11 cellular contexts compared by ENCODE assay signal in genomic region chr6:41723936-41724637, GRCh38. TPM values are rescaled to one million over a fixed set of nuclear protein-coding genes. Genes with fewer than 3 reads are reported as not detected.
DNase-seq lines count a peak whose midpoint lies in the region; ATAC-seq, FAIRE-seq and TF ChIP-seq lines count a peak whose summit lies in the region.
"Had no signal": no experiment of that assay in that cellular context is flagged by ENCODE, and none has a peak within 500 bp of the region (broad histone marks: within the 10 kb centered on the region; RNA-seq: fewer than 3 reads in every experiment).

No MANE protein-coding gene starts in this region.

- H3K36me3 ChIP-seq in left ventricle myocardium inferior (no peaks in the 10 kb centered on the region), GM12878 (ENCODE audit: control insufficient read depth in 2 of 2, insufficient read depth in 2 of 2, low read length in 1 of 2) (peaks cover 2 to 4% of the 10 kb centered on the region in 2 experiments; a peak in 2 of 4 replicates), mesenchymal stem cell (ENCODE audit: control insufficient read depth in 1 of 2, insufficient read depth in 2 of 2, low read depth in 1 of 2, low read length in 2 of 2) (peaks cover 0 to 20% of the 10 kb centered on the region in 2 experiments), vagina (no peaks in the 10 kb centered on the region)

- H3K14ac ChIP-seq in mesenchymal stem cell (ENCODE audit: low read length in 2 of 2), result peak overlapping the region in 1 of 2 experiments; percentile 89

- peaks cover 100% of the 10 kb centered on the region for H3K79me2 ChIP-seq in GM12878 (ENCODE audit: control insufficient read depth, insufficient read depth, low read length)

- TF ChIP-seq CTCF in left ventricle myocardium inferior (IDR thresholded peaks at IDR 0.05; ENCODE audit: borderline replicate concordance) (no peak), GM12878 (IDR thresholded peaks at IDR 0.05 in 2 of 3, conservative IDR thresholded peaks at IDR 0.05 in 1 of 3; ENCODE audit: control insufficient read depth in 2 of 3, extremely low read depth in 1 of 3, insufficient read depth in 1 of 3, low read depth in 3 of 3, low read length in 3 of 3) (no peak), vagina (IDR thresholded peaks at IDR 0.05) (no peak)

- no peaks in the 10 kb centered on the region for H3K36me3 Mint-ChIP-seq in naive thymus-derived CD8-positive, alpha-beta T cell

- peak overlapping the region; percentile 58 for H2BK5ac ChIP-seq in mesenchymal stem cell (ENCODE audit: low read depth, low read length, poor library complexity, severe bottlenecking)

- H4K20me1 ChIP-seq in GM12878 (ENCODE audit: control insufficient read depth, insufficient read depth), result peaks cover 2% of the 10 kb centered on the region; the same call in 1 of the 2 replicates

- no peak for TF ChIP-seq RAD21 in GM12878 (IDR thresholded peaks at IDR 0.05; ENCODE audit: insufficient read depth, low read depth, low read length)

- peak overlapping the region; percentile 95 to 98 for H3K18ac ChIP-seq in mesenchymal stem cell (ENCODE audit: low read depth in 1 of 2, low read length in 2 of 2)

- in situ Hi-C loops in GM12878 (cut with MboI), result no loop called here

- peak overlapping the region; percentile 93 for H4K91ac ChIP-seq in mesenchymal stem cell (ENCODE audit: low read length)

- H3K4me2 ChIP-seq in GM12878 (ENCODE audit: control insufficient read depth, insufficient read depth) (peak overlapping the region; percentile 99), mesenchymal stem cell (ENCODE audit: low read length, poor library complexity, severe bottlenecking) (peak overlapping the region; percentile 14)

- intact Hi-C loops in left ventricle myocardium inferior (cut with micrococcal nuclease) (no loop called here), Right ventricle myocardium inferior (cut with DNase I) (no loop called here), GM12878 (cut with micrococcal nuclease; ENCODE audit: unreplicated experiment) (loop anchor here (1.0 to 2.0 kb wide), 3 partner anchors 9 to 17 kb away; no protein-coding TSS in a partner anchor), vagina (cut with DNase I) (no loop called here)

- H2BK12ac ChIP-seq in mesenchymal stem cell (ENCODE audit: low read length in 2 of 2), result peak overlapping the region; percentile 93 to 97

- no peak for TF ChIP-seq EP300 in GM12878 (IDR thresholded peaks at IDR 0.05; ENCODE audit: borderline replicate concordance in 1 of 2, control insufficient read depth in 1 of 2, low read depth in 2 of 2, low read length in 2 of 2)

- peaks cover 11 to 90% (median 21%) of the 10 kb centered on the region in 4 donors for H3K4me1 Mint-ChIP-seq in naive thymus-derived CD8-positive, alpha-beta T cell

- POLR2A ChIA-PET in GM12878 (lab: Charles Lee), result interaction anchor here (0.5 to 13.0 kb wide), 5 partner anchors 7 to 390 kb away, joined by 7 to 293 read pairs (median 24); partner anchors contain the start of gene TFEB
- POLR2A ChIA-PET in naive thymus-derived CD8-positive, alpha-beta T cell (lab: Charles Lee), result interaction anchor here (0.6 to 1.4 kb wide), 2 partner anchors 10 to 188 kb away, joined by 3 to 5 read pairs; no protein-coding TSS in a partner anchor

- SMC1A ChIA-PET in GM12878 (lab: Charles Lee; ENCODE audit: uncharacterized antibody, unreplicated experiment), result interaction anchor here (1.2 to 6.4 kb wide), 6 partner anchors 7 to 390 kb away, joined by 3 to 101 read pairs (median 8); no protein-coding TSS in a partner anchor

- no peak for ATAC-seq in Right ventricle myocardium inferior
- peak; percentile 6 for ATAC-seq in GM12878
- ATAC-seq in GM19463 (IDR thresholded peaks at IDR 0.05; ENCODE audit: unreplicated experiment), result no peak
- ATAC-seq in naive thymus-derived CD8-positive, alpha-beta T cell, result no peak

- no peaks in the 10 kb centered on the region for H3K9me3 Mint-ChIP-seq in naive thymus-derived CD8-positive, alpha-beta T cell
- H3K9me3 Mint-ChIP-seq: activated CD4-positive, alpha-beta T cell treated with anti-CD3 and anti-CD28 coated beads, Interleukin-2, amount 10 ng/mL, durations not matched to agents 7 days and 5 days had no signal

- peak overlapping the region; percentile 96 for H2BK120ac ChIP-seq in mesenchymal stem cell (ENCODE audit: low read depth, low read length)

- peak overlapping the region; percentile 98 for H2BK15ac ChIP-seq in mesenchymal stem cell (ENCODE audit: low read depth, poor library complexity, severe bottlenecking)

- H2AFZ ChIP-seq in GM12878 (ENCODE audit: control insufficient read depth, low read depth, low read length), result no peak overlapping the region; the same call in 1 of the 2 replicates
- H2AFZ ChIP-seq in mesenchymal stem cell (ENCODE audit: low read depth, low read length), result no peak overlapping the region

- H3K4me1 ChIP-seq in left ventricle myocardium inferior, result peaks cover 100% of the 10 kb centered on the region
- H3K4me1 ChIP-seq in GM12878 (ENCODE audit: control insufficient read depth, insufficient read depth, low read length), result peaks cover 76% of the 10 kb centered on the region
- H3K4me1 ChIP-seq in mesenchymal stem cell (ENCODE audit: control insufficient read depth, insufficient read depth, low read depth, low read length), result peaks cover 56% of the 10 kb centered on the region
- H3K4me1 ChIP-seq in vagina, result peaks cover 55% of the 10 kb centered on the region

- TF ChIP-seq POLR2A in GM12878 (IDR thresholded peaks at IDR 0.05; ENCODE audit: low read depth, low read length), result no peak
- TF ChIP-seq POLR2A in vagina (IDR thresholded peaks at IDR 0.05), result no peak

- H3K27me3 Mint-ChIP-seq in naive thymus-derived CD8-positive, alpha-beta T cell, result no peaks in the 10 kb centered on the region
- H3K27me3 Mint-ChIP-seq: activated CD4-positive, alpha-beta T cell treated with anti-CD3 and anti-CD28 coated beads, Interleukin-2, amount 10 ng/mL, durations not matched to agents 7 days and 5 days had no signal

- H3K23ac ChIP-seq in mesenchymal stem cell (ENCODE audit: low read length in 2 of 2), result no peak overlapping the region

- peaks cover 46% of the 10 kb centered on the region for H3K79me1 ChIP-seq in mesenchymal stem cell (replicated peaks; ENCODE audit: low read length, poor library complexity, severe bottlenecking)

- peak overlapping the region; percentile 98 for H4K8ac ChIP-seq in mesenchymal stem cell (ENCODE audit: low read length)

- H3K27me3 ChIP-seq in left ventricle myocardium inferior (ENCODE audit: low read depth) (no peaks in the 10 kb centered on the region), GM12878 (replicated peaks in 1 of 2; ENCODE audit: control insufficient read depth in 2 of 2, insufficient read depth in 2 of 2, low read length in 1 of 2) (no peaks in the 10 kb centered on the region), mesenchymal stem cell (ENCODE audit: control insufficient read depth in 1 of 2, insufficient read depth in 1 of 2, low read length in 2 of 2) (no peaks in the 10 kb centered on the region), vagina (no peaks in the 10 kb centered on the region)

- peak overlapping the region in 3 of 10 donors; percentile 34 to 78 (median 49) for H3K27ac Mint-ChIP-seq in naive thymus-derived CD8-positive, alpha-beta T cell
- H3K27ac Mint-ChIP-seq: activated CD4-positive, alpha-beta T cell treated with anti-CD3 and anti-CD28 coated beads, Interleukin-2, amount 10 ng/mL, durations not matched to agents 7 days and 5 days had no signal

- BruUV-seq in GM12878 (replicated peaks; lab: Mats Ljungman, UMichigan), result TSS peak; percentile 93

- H2AK5ac ChIP-seq in mesenchymal stem cell (ENCODE audit: low read length, severe bottlenecking), result peak overlapping the region; percentile 98

- peak overlapping the region in 3 of 10 donors; percentile 3 to 78 (median 18) for H3K4me3 Mint-ChIP-seq in naive thymus-derived CD8-positive, alpha-beta T cell
- H3K4me3 Mint-ChIP-seq: activated CD4-positive, alpha-beta T cell treated with anti-CD3 and anti-CD28 coated beads, Interleukin-2, amount 10 ng/mL, durations not matched to agents 7 days and 5 days had no signal

- no peak for DNase-seq in left ventricle myocardium inferior
- DNase-seq in Right ventricle myocardium inferior (ENCODE audit: missing footprints), result no peak
- no peak for DNase-seq in GM12878 (ENCODE audit: low read depth, low spot score)
- DNase-seq in mesenchymal stem cell, result no peak
- no peak for DNase-seq in vagina (ENCODE audit: extremely low spot score in 2 of 2)
- DNase-seq in stimulated activated naive CD4-positive, alpha-beta T cell (lab: John Stamatoyannopoulos, UW), result no peak
- DNase-seq in naive thymus-derived CD8-positive, alpha-beta T cell, result no peak
- DNase-seq: activated CD4-positive, alpha-beta T cell treated with anti-CD3 and anti-CD28 coated beads, Interleukin-2, amount 10 ng/mL, durations not matched to agents 7 days and 5 days; kidney glomerular epithelial cell; NCI-H446 treated with DMSO at 0.1 percent for 48 hours had no signal

- WGBS in GM12878 (ENCODE audit: insufficient coverage, insufficient replicate concordance, low lambda C conversion rate, missing lambda C conversion rate), result 0% methylated on average over 14 of the region's 14 CpGs
- WGBS in mesenchymal stem cell, result 94% methylated on average over 14 of the region's 14 CpGs

- peak overlapping the region; percentile 34 to 66 for H3K4ac ChIP-seq in mesenchymal stem cell (ENCODE audit: low read depth in 1 of 2, low read length in 2 of 2)

- H3K9me3 ChIP-seq in left ventricle myocardium inferior (replicated peaks) (no peaks in the 10 kb centered on the region), GM12878 (replicated peaks; ENCODE audit: control insufficient read depth, insufficient read depth, low read length) (no peaks in the 10 kb centered on the region), mesenchymal stem cell (ENCODE audit: control insufficient read depth, low read length) (no peaks in the 10 kb centered on the region), vagina (no peaks in the 10 kb centered on the region)

- H3K27ac ChIP-seq in left ventricle myocardium inferior (replicated peaks) (peak overlapping the region; percentile 85), GM12878 (ENCODE audit: control insufficient read depth, insufficient read depth) (peak overlapping the region; percentile 97), mesenchymal stem cell (ENCODE audit: low read length, poor library complexity, severe bottlenecking) (peak overlapping the region; percentile 85), vagina (peak overlapping the region; percentile 51)

- peak; percentile 49 for FAIRE-seq in GM12878 (lab: Jason Lieb, UNC)

- H3K4me3 ChIP-seq in left ventricle myocardium inferior (peak overlapping the region; percentile 43), GM12878 (peak overlapping the region; percentile 81), mesenchymal stem cell (ENCODE audit: insufficient read depth in 1 of 2, low read depth in 1 of 2, low read length in 2 of 2) (no peak overlapping the region), vagina (no peak overlapping the region)

- RAD21 ChIA-PET in GM12878 (lab: Charles Lee; ENCODE audit: unreplicated experiment), result interaction anchor here (0.9 to 14.4 kb wide), 7 partner anchors 7 to 277 kb away, joined by 3 to 300 read pairs (median 17); no protein-coding TSS in a partner anchor

- CTCF ChIA-PET in GM12878 (lab: Yijun Ruan, JAX), result interaction anchor here (0.7 to 6.9 kb wide), 7 partner anchors 9 to 499 kb away, joined by 3 to 84 read pairs (median 7); partner anchors contain the start of genes TAF8 and TFEB

- H3K9ac ChIP-seq in GM12878 (ENCODE audit: control insufficient read depth, insufficient read depth, low read length) (peak overlapping the region; percentile 91), mesenchymal stem cell (ENCODE audit: low read length) (no peak overlapping the region)

RNA-seq across cellular contexts. Expression of gene TFEB, which starts 11.3 kb away (rescaled TPM):
- 39.9 TPM for total RNA-seq in left ventricle myocardium inferior
- 39.5 TPM for total RNA-seq in Right ventricle myocardium inferior
- 91.8 and 108 TPM in 2 replicates for total RNA-seq in GM12878 (2013; cell fraction: nucleolus; rRNA removed)
- 95.7 and 97.9 TPM in 2 replicates for total RNA-seq in GM12878 (2014; rRNA removed)
- 30.7 and 31.4 TPM in 2 replicates for total RNA-seq in GM12878 (2014; rRNA removed; fragmentation: Illumina TruSeq; extraction: Trizol)
- 97.7 and 108 TPM in 2 replicates for total RNA-seq in GM12878 (2021)
- 42.6 TPM for polyA plus RNA-seq in GM12878 (2011; ENCODE audit: low read depth)
- polyA plus RNA-seq in GM12878 (2011; rRNA removed), result 22.8 and 62.1 TPM in 2 replicates
- 56.5 and 88.1 TPM in 2 replicates for polyA plus RNA-seq in GM12878 (2011; cell fraction: cytosol; rRNA removed)
- 83.6 and 85.7 TPM in 2 replicates for polyA plus RNA-seq in GM12878 (2011; cell fraction: nucleus; rRNA removed)
- polyA plus RNA-seq in GM12878 (2012), result 59.0 and 84.4 TPM in 2 replicates
- polyA plus RNA-seq in GM12878 (2014; fragmentation: Illumina TruSeq; extraction: Trizol), result 6.6 and 22.4 TPM in 2 replicates
- 1 to 10 TPM in 1 of 2 experiments, under 1 TPM in 1; 0.84 to 2.6 TPM for polyA plus RNA-seq in GM12878 (2014; fragmentation: Nextera tagmentation; extraction: Ambion mirVana)
- 107 and 133 TPM in 2 replicates for polyA plus RNA-seq in GM12878 (2014; rRNA removed)
- 10 to 100 TPM; 59.4 to 64.3 TPM for polyA plus RNA-seq in GM12878 (2016; fragmentation: Nextera tagmentation; extraction: Ambion mirVana)
- 46.4 and 70.0 TPM in 2 replicates for polyA minus RNA-seq in GM12878 (2011; rRNA and poly(A)+ RNA removed)
- 35.4 and 37.4 TPM in 2 replicates for polyA minus RNA-seq in GM12878 (2011; cell fraction: cytosol; rRNA and poly(A)+ RNA removed)
- 29.1 and 40.5 TPM in 2 replicates for polyA minus RNA-seq in GM12878 (2011; cell fraction: nucleus; rRNA and poly(A)+ RNA removed)
- 7.4 TPM for polyA plus RNA-seq in mesenchymal stem cell (2013, experiment 1 of 2)
- polyA plus RNA-seq in mesenchymal stem cell (2013, experiment 2 of 2), result 7.9 TPM
- 37.8 TPM for total RNA-seq in vagina
- 10 to 100 TPM in 1 of 2 experiments, 1 to 10 TPM in 1; 9.2 to 10.8 TPM for total RNA-seq in naive thymus-derived CD8-positive, alpha-beta T cell
- 1 to 10 TPM; 2.6 to 9.4 (median 6.1) TPM for polyA plus RNA-seq in naive thymus-derived CD8-positive, alpha-beta T cell

RNA-seq across cellular contexts. Expression of gene PGC, which starts 23.1 kb away (rescaled TPM):
- total RNA-seq in left ventricle myocardium inferior (not detected), Right ventricle myocardium inferior (not detected), GM12878 (2014; rRNA removed) (not detected in 2 replicates), GM12878 (2014; rRNA removed; fragmentation: Illumina TruSeq; extraction: Trizol) (not detected in 2 replicates), GM12878 (2021) (0.26 and 1.2 TPM in 2 replicates), vagina (3.4 TPM)
- total RNA-seq in GM12878 (2013; cell fraction: nucleolus; rRNA removed), result not detected in 2 replicates
- not detected for polyA plus RNA-seq in GM12878 (2011; ENCODE audit: low read depth)
- polyA plus RNA-seq in GM12878 (2011; rRNA removed) (not detected in 2 replicates), GM12878 (2014; fragmentation: Illumina TruSeq; extraction: Trizol) (not detected in 2 replicates), GM12878 (2014; fragmentation: Nextera tagmentation; extraction: Ambion mirVana) (not detected), GM12878 (2014; rRNA removed) (not detected in 2 replicates), GM12878 (2016; fragmentation: Nextera tagmentation; extraction: Ambion mirVana) (not detected)
- not detected in 2 replicates for polyA plus RNA-seq in GM12878 (2011; cell fraction: cytosol; rRNA removed)
- polyA plus RNA-seq in GM12878 (2011; cell fraction: nucleus; rRNA removed), result not detected in 2 replicates
- not detected in 2 replicates for polyA plus RNA-seq in GM12878 (2012)
- not detected in 2 replicates for polyA minus RNA-seq in GM12878 (2011; rRNA and poly(A)+ RNA removed)
- polyA minus RNA-seq in GM12878 (2011; cell fraction: cytosol; rRNA and poly(A)+ RNA removed), result not detected in 2 replicates
- polyA minus RNA-seq in GM12878 (2011; cell fraction: nucleus; rRNA and poly(A)+ RNA removed), result not detected in 2 replicates
- polyA plus RNA-seq in mesenchymal stem cell (2013, experiment 1 of 2), result not detected
- not detected for polyA plus RNA-seq in mesenchymal stem cell (2013, experiment 2 of 2)
- total RNA-seq in naive thymus-derived CD8-positive, alpha-beta T cell, result not detected
- polyA plus RNA-seq in naive thymus-derived CD8-positive, alpha-beta T cell, result not detected
- total RNA-seq: activated CD4-positive, alpha-beta T cell treated with anti-CD3 and anti-CD28 coated beads, Interleukin-2, amount 10 ng/mL, durations not matched to agents 7 days and 5 days had no signal

RNA-seq across cellular contexts. Expression of gene FRS3, which starts 55.6 kb away (rescaled TPM):
- total RNA-seq in left ventricle myocardium inferior, result 5.3 TPM
- total RNA-seq in Right ventricle myocardium inferior, result 5.1 TPM
- total RNA-seq in GM12878 (2013; cell fraction: nucleolus; rRNA removed), result 3.2 TPM in 2 replicates
- 1.4 and 2.1 TPM in 2 replicates for total RNA-seq in GM12878 (2014; rRNA removed)
- 1.3 TPM in 2 replicates for total RNA-seq in GM12878 (2014; rRNA removed; fragmentation: Illumina TruSeq; extraction: Trizol)
- 3.2 and 3.6 TPM in 2 replicates for total RNA-seq in GM12878 (2021)
- polyA plus RNA-seq in GM12878 (2011; ENCODE audit: low read depth), result 6.6 TPM
- 1.7 and 2.1 TPM in 2 replicates for polyA plus RNA-seq in GM12878 (2011; rRNA removed)
- polyA plus RNA-seq in GM12878 (2011; cell fraction: cytosol; rRNA removed), result 2.8 and 3.8 TPM in 2 replicates
- 6.8 and 8.2 TPM in 2 replicates for polyA plus RNA-seq in GM12878 (2011; cell fraction: nucleus; rRNA removed)
- polyA plus RNA-seq in GM12878 (2012), result 1.8 and 1.9 TPM in 2 replicates
- polyA plus RNA-seq in GM12878 (2014; fragmentation: Illumina TruSeq; extraction: Trizol), result 0.16 and 1.2 TPM in 2 replicates
- polyA plus RNA-seq in GM12878 (2014; fragmentation: Nextera tagmentation; extraction: Ambion mirVana), result under 1 TPM; 0.05 to 0.09 TPM
- 3.4 and 3.8 TPM in 2 replicates for polyA plus RNA-seq in GM12878 (2014; rRNA removed)
- 1 to 10 TPM; 1.4 to 2.7 TPM for polyA plus RNA-seq in GM12878 (2016; fragmentation: Nextera tagmentation; extraction: Ambion mirVana)
- polyA minus RNA-seq in GM12878 (2011; rRNA and poly(A)+ RNA removed), result 1.1 and 2.0 TPM in 2 replicates
- polyA minus RNA-seq in GM12878 (2011; cell fraction: cytosol; rRNA and poly(A)+ RNA removed), result 1.2 TPM in 2 replicates
- 0.73 and 2.9 TPM in 2 replicates for polyA minus RNA-seq in GM12878 (2011; cell fraction: nucleus; rRNA and poly(A)+ RNA removed)
- 3.6 TPM for polyA plus RNA-seq in mesenchymal stem cell (2013, experiment 1 of 2)
- polyA plus RNA-seq in mesenchymal stem cell (2013, experiment 2 of 2), result 2.9 TPM
- total RNA-seq in vagina, result 4.4 TPM
- total RNA-seq in naive thymus-derived CD8-positive, alpha-beta T cell, result 1 to 10 TPM; 7.5 to 7.6 TPM
- polyA plus RNA-seq in naive thymus-derived CD8-positive, alpha-beta T cell, result 1 to 10 TPM in 2 of 3 donors, under 1 TPM in 1; 0.91 to 2.8 (median 2.1) TPM

RNA-seq across cellular contexts. Expression of gene PRICKLE4, which starts 56.5 kb away (rescaled TPM):
- total RNA-seq in left ventricle myocardium inferior (0.88 TPM), Right ventricle myocardium inferior (3.3 TPM), GM12878 (2014; rRNA removed) (0.85 TPM in 1 of 2 replicates, not detected in the other), GM12878 (2014; rRNA removed; fragmentation: Illumina TruSeq; extraction: Trizol) (not detected in 2 replicates), GM12878 (2021) (0.37 TPM in 1 of 2 replicates, not detected in the other), vagina (10.1 TPM)
- total RNA-seq in GM12878 (2013; cell fraction: nucleolus; rRNA removed), result 2.1 and 3.4 TPM in 2 replicates
- polyA plus RNA-seq in GM12878 (2011; ENCODE audit: low read depth), result not detected
- polyA plus RNA-seq in GM12878 (2011; rRNA removed) (not detected in 2 replicates), GM12878 (2014; fragmentation: Illumina TruSeq; extraction: Trizol) (not detected in 2 replicates), GM12878 (2014; fragmentation: Nextera tagmentation; extraction: Ambion mirVana) (not detected), GM12878 (2014; rRNA removed) (not detected in 2 replicates), GM12878 (2016; fragmentation: Nextera tagmentation; extraction: Ambion mirVana) (under 1 TPM; 0.33 to 0.35 TPM)
- polyA plus RNA-seq in GM12878 (2011; cell fraction: cytosol; rRNA removed), result 0.10 TPM in 1 of 2 replicates, not detected in the other
- 0.99 and 2.1 TPM in 2 replicates for polyA plus RNA-seq in GM12878 (2011; cell fraction: nucleus; rRNA removed)
- polyA plus RNA-seq in GM12878 (2012), result 0.65 and 1.2 TPM in 2 replicates
- polyA minus RNA-seq in GM12878 (2011; rRNA and poly(A)+ RNA removed), result not detected in 2 replicates
- not detected in 2 replicates for polyA minus RNA-seq in GM12878 (2011; cell fraction: cytosol; rRNA and poly(A)+ RNA removed)
- polyA minus RNA-seq in GM12878 (2011; cell fraction: nucleus; rRNA and poly(A)+ RNA removed), result not detected in 2 replicates
- polyA plus RNA-seq in mesenchymal stem cell (2013, experiment 1 of 2), result 0.33 TPM
- 0.15 TPM for polyA plus RNA-seq in mesenchymal stem cell (2013, experiment 2 of 2)
- not detected for total RNA-seq in naive thymus-derived CD8-positive, alpha-beta T cell
- not detected for polyA plus RNA-seq in naive thymus-derived CD8-positive, alpha-beta T cell
- total RNA-seq: activated CD4-positive, alpha-beta T cell treated with anti-CD3 and anti-CD28 coated beads, Interleukin-2, amount 10 ng/mL, durations not matched to agents 7 days and 5 days had no signal

Comparison
In these comparisons a context has a peak if more than half of its experiments do, and no peak if none do; other contexts are left out.
1. H3K4me3 ChIP-seq: peak in left ventricle myocardium inferior (single experiment) and GM12878 (single experiment); none in mesenchymal stem cell (0 of 2) and vagina (0 of 2).
2. Peak in every context shown above with its lines, with median percentiles within 50 percentile points of each other: H3K27ac ChIP-seq.